27 cellular contexts compared by ENCODE assay signal in genomic region chr1:100552031-100552430, GRCh38. TPM values are rescaled to one million over a fixed set of nuclear protein-coding genes. Genes with fewer than 3 reads are reported as not detected.
DNase-seq lines count a peak whose midpoint lies in the region; ATAC-seq, FAIRE-seq and TF ChIP-seq lines count a peak whose summit lies in the region.
"Had no signal": no experiment of that assay in that cellular context is flagged by ENCODE, and none has a peak within 500 bp of the region (broad histone marks: within the 10 kb centered on the region; RNA-seq: fewer than 3 reads in every experiment).

No MANE protein-coding gene starts in this region.

- FAIRE-seq in K562 (lab: Jason Lieb, UNC) (no peak), GM19239 (lab: Jason Lieb, UNC) (no peak)
- FAIRE-seq: GM12891 had no signal

- TF ChIP-seq EP300 in K562 (IDR thresholded peaks at IDR 0.05; ENCODE audit: low read length) (no peak), SK-N-SH (IDR thresholded peaks at IDR 0.05; ENCODE audit: borderline replicate concordance in 1 of 2, low read depth in 1 of 2, low read length in 1 of 2) (no peak)

- no peak for TF ChIP-seq CTCF in K562 (IDR thresholded peaks at IDR 0.05 in 2 of 3, conservative IDR thresholded peaks at IDR 0.05 in 1 of 3; ENCODE audit: insufficient read depth in 2 of 3, low read depth in 1 of 3, low read length in 3 of 3)
- no peak for TF ChIP-seq CTCF in SK-N-SH (IDR thresholded peaks at IDR 0.05)

- H3K27me3 Mint-ChIP-seq in activated CD4-positive, alpha-beta T cell treated with anti-CD3 and anti-CD28 coated beads, Interleukin-2, amount 10 ng/mL, durations not matched to agents 24 days and 14 days = peaks cover 17% of the 10 kb centered on the region
- peaks cover 8% of the 10 kb centered on the region for H3K27me3 Mint-ChIP-seq in activated CD4-positive, alpha-beta memory T cell treated with anti-CD3 and anti-CD28 coated beads for 36 hours

- in situ Hi-C loops in GM23248 (cut with MboI) = no loop called here
- in situ Hi-C loops in K562 (cut with MboI) = no loop called here

- POLR2A ChIA-PET in K562 (lab: Yijun Ruan, JAX) (interaction anchor here (0.6 kb wide), 1 partner anchor 687 kb away, joined by 4 read pairs; no protein-coding TSS in a partner anchor), SK-N-SH (lab: Yijun Ruan, JAX) (no interaction called here)
- POLR2A ChIA-PET in activated CD4-positive, alpha-beta memory T cell treated with anti-CD3 and anti-CD28 coated beads for 36 hours (lab: Charles Lee) = no interaction called here

- peaks cover 25% of the 10 kb centered on the region for H3K9me3 Mint-ChIP-seq in activated CD4-positive, alpha-beta T cell treated with anti-CD3 and anti-CD28 coated beads, Interleukin-2, amount 10 ng/mL, durations not matched to agents 24 days and 14 days
- H3K9me3 Mint-ChIP-seq in activated CD4-positive, alpha-beta memory T cell treated with anti-CD3 and anti-CD28 coated beads for 36 hours = peaks cover 44% of the 10 kb centered on the region

- CTCF ChIA-PET in K562 (lab: Yijun Ruan, JAX; ENCODE audit: low intra/inter-chr PET ratio) (no interaction called here), SK-N-SH (lab: Yijun Ruan, JAX) (no interaction called here)
- CTCF ChIA-PET in activated CD4-positive, alpha-beta memory T cell treated with anti-CD3 and anti-CD28 coated beads for 36 hours (lab: Charles Lee) = no interaction called here

- H3K36me3 Mint-ChIP-seq in activated CD4-positive, alpha-beta T cell treated with anti-CD3 and anti-CD28 coated beads, Interleukin-2, amount 10 ng/mL, durations not matched to agents 24 days and 14 days (ENCODE audit: low read depth) = peaks cover 2% of the 10 kb centered on the region
- H3K36me3 Mint-ChIP-seq in activated CD4-positive, alpha-beta memory T cell treated with anti-CD3 and anti-CD28 coated beads for 36 hours = peaks cover 19% of the 10 kb centered on the region
- H3K36me3 Mint-ChIP-seq: CD14-positive monocyte; CD4-positive, CD25-positive, alpha-beta regulatory T cell had no signal

- H3K27me3 ChIP-seq in GM23248 (replicated peaks; ENCODE audit: insufficient read depth) (no peaks in the 10 kb centered on the region), K562 (ENCODE audit: control insufficient read depth in 2 of 2, insufficient read depth in 2 of 2, low read length in 2 of 2) (no peaks in the 10 kb centered on the region), SK-N-SH (ENCODE audit: insufficient read depth) (no peaks in the 10 kb centered on the region)
- H3K27me3 ChIP-seq: BE2C, BLaER1 had no signal

- H3K79me2 ChIP-seq in GM23248 (ENCODE audit: insufficient read depth) (no peaks in the 10 kb centered on the region), K562 (ENCODE audit: control insufficient read depth, insufficient read depth, low read length) (no peaks in the 10 kb centered on the region), SK-N-SH (ENCODE audit: insufficient read depth) (no peaks in the 10 kb centered on the region)

- H3K36me3 ChIP-seq in GM23248 (ENCODE audit: low read depth) (no peaks in the 10 kb centered on the region), K562 (ENCODE audit: control insufficient read depth, insufficient read depth, low read length) (no peaks in the 10 kb centered on the region), SK-N-SH (replicated peaks in 1 of 2; ENCODE audit: control insufficient read depth in 1 of 2, insufficient read depth in 2 of 2, low read length in 1 of 2) (no peaks in the 10 kb centered on the region)
- H3K36me3 ChIP-seq: BE2C, BLaER1 had no signal

- DNase-seq in activated CD4-positive, alpha-beta T cell treated with anti-CD3 and anti-CD28 coated beads, Interleukin-2, amount 10 ng/mL, durations not matched to agents 24 days and 14 days = peak; percentile 4
- no peak for DNase-seq in activated CD4-positive, alpha-beta T cell treated with anti-CD3 and anti-CD28 coated beads for 48 hours
- peak; percentile 15 for DNase-seq in GM23248
- DNase-seq in K562 (ENCODE audit: extremely low read depth in 1 of 4, low spot score in 3 of 4) = no peak
- no peak for DNase-seq in GM19239 (ENCODE audit: insufficient read length, low spot score)
- no peak for DNase-seq in activated CD4-positive, alpha-beta memory T cell treated with anti-CD3 and anti-CD28 coated beads for 36 hours
- no peak for DNase-seq in SK-N-SH
- DNase-seq: 8988T; ACHN; BE2C; C1 segment of cervical spinal cord; CD4-positive, alpha-beta memory T cell; CD4-positive, CD25-positive, alpha-beta regulatory T cell; CD8-positive, alpha-beta memory T cell; COR-L47; DMS 273 treated with DMSO at 0.1 percent for 48 hours; DMS153; DMS79; DND-41; EL; GF-D8 had no signal

- BruUV-seq in K562 (replicated peaks; lab: Mats Ljungman, UMichigan) = no TSS peak

- H3K9me1 ChIP-seq in K562 (ENCODE audit: control insufficient read depth, insufficient read depth, low read length) = no peaks in the 10 kb centered on the region

- H3K9ac ChIP-seq in GM23248 (no peak overlapping the region), K562 (ENCODE audit: insufficient read depth in 1 of 2, low read depth in 2 of 2, low read length in 2 of 2) (no peak overlapping the region), SK-N-SH (no peak overlapping the region)
- H3K9ac ChIP-seq: BLaER1 had no signal

- TF ChIP-seq RAD21 in K562 (CRISPR knock-in tag; conservative IDR thresholded peaks at IDR 0.05 in 1 of 2, IDR thresholded peaks at IDR 0.05 in 1 of 2) = no peak
- no peak for TF ChIP-seq RAD21 in SK-N-SH (IDR thresholded peaks at IDR 0.05; ENCODE audit: low read length)

- H3K4me2 ChIP-seq in GM23248 (ENCODE audit: unreplicated experiment) = no peak overlapping the region
- no peak overlapping the region for H3K4me2 ChIP-seq in K562 (ENCODE audit: insufficient read depth, low read length)
- no peak overlapping the region for H3K4me2 ChIP-seq in SK-N-SH
- H3K4me2 ChIP-seq: BLaER1 had no signal

- ATAC-seq in K562 = no peak

- intact Hi-C loops in activated CD4-positive, alpha-beta T cell treated with anti-CD3 and anti-CD28 coated beads, Interleukin-2, amount 10 ng/mL, durations not matched to agents 24 days and 14 days (cut with micrococcal nuclease) = no loop called here
- intact Hi-C loops in K562 (cut with micrococcal nuclease) = no loop called here
- intact Hi-C loops in activated CD4-positive, alpha-beta memory T cell treated with anti-CD3 and anti-CD28 coated beads for 36 hours (cut with micrococcal nuclease) = no loop called here

- H3K9me2 ChIP-seq in GM23248 (ENCODE audit: insufficient read depth) = no peaks in the 10 kb centered on the region
- H3K9me2 ChIP-seq in SK-N-SH = no peaks in the 10 kb centered on the region

- H3F3A ChIP-seq in GM23248 (ENCODE audit: insufficient read depth) = no peaks in the 10 kb centered on the region
- no peaks in the 10 kb centered on the region for H3F3A ChIP-seq in SK-N-SH (replicated peaks; ENCODE audit: insufficient read depth)

- H3K9me3 ChIP-seq in GM23248 (ENCODE audit: low read depth) (peaks cover 10% of the 10 kb centered on the region), K562 (replicated peaks; ENCODE audit: control insufficient read depth, insufficient read depth, low read depth, low read length) (0 out of 2 replicates have a peak, but pooled peaks cover 2% of the 10 kb centered on the region), SK-N-SH (peaks cover 3% of the 10 kb centered on the region; the same call in 1 of the 2 replicates)

- H3K4me3 ChIP-seq in GM23248 (no peak overlapping the region), K562 (no peak overlapping the region), SK-N-SH (ENCODE audit: low read depth in 2 of 2, low read length in 1 of 2) (no peak overlapping the region)
- H3K4me3 ChIP-seq: BLaER1 had no signal

- TF ChIP-seq POLR2A in K562 (conservative IDR thresholded peaks at IDR 0.05) = no peak

- H3K4me3 Mint-ChIP-seq in activated CD4-positive, alpha-beta T cell treated with anti-CD3 and anti-CD28 coated beads, Interleukin-2, amount 10 ng/mL, durations not matched to agents 24 days and 14 days = no peak overlapping the region
- no peak overlapping the region for H3K4me3 Mint-ChIP-seq in activated CD4-positive, alpha-beta memory T cell treated with anti-CD3 and anti-CD28 coated beads for 36 hours
- H3K4me3 Mint-ChIP-seq: CD14-positive monocyte; CD4-positive, alpha-beta memory T cell; CD4-positive, CD25-positive, alpha-beta regulatory T cell; CD8-positive, alpha-beta memory T cell had no signal

- 13 to 35% methylated on average over 2 of the region's 2 CpGs for WGBS in GM23248 (ENCODE audit: low coverage in 1 of 2, low lambda C conversion rate in 2 of 2, missing lambda C conversion rate in 2 of 2), 2 experiments
- WGBS in K562 (ENCODE audit: insufficient coverage, low coverage, missing lambda C conversion rate) = 0% methylated on average over 2 of the region's 2 CpGs
- WGBS in SK-N-SH (ENCODE audit: low lambda C conversion rate) = 4% methylated on average over 2 of the region's 2 CpGs

- H4K20me1 ChIP-seq in GM23248 (ENCODE audit: insufficient read depth) = no peaks in the 10 kb centered on the region
- no peaks in the 10 kb centered on the region for H4K20me1 ChIP-seq in K562 (replicated peaks; ENCODE audit: control insufficient read depth, insufficient read depth, low read length)
- no peaks in the 10 kb centered on the region for H4K20me1 ChIP-seq in SK-N-SH (ENCODE audit: insufficient read depth)
- H4K20me1 ChIP-seq: BLaER1 had no signal

- H3K27ac ChIP-seq in GM23248 = no peak overlapping the region
- H3K27ac ChIP-seq in K562 (ENCODE audit: extremely low read depth, low read depth, low read length) = no peak overlapping the region
- H3K27ac ChIP-seq in SK-N-SH (ENCODE audit: low read depth in 2 of 2, low read length in 1 of 2) = no peak overlapping the region
- H3K27ac ChIP-seq: BLaER1 had no signal

- no peaks in the 10 kb centered on the region for H3K4me1 Mint-ChIP-seq in activated CD4-positive, alpha-beta T cell treated with anti-CD3 and anti-CD28 coated beads, Interleukin-2, amount 10 ng/mL, durations not matched to agents 24 days and 14 days
- no peaks in the 10 kb centered on the region for H3K4me1 Mint-ChIP-seq in activated CD4-positive, alpha-beta memory T cell treated with anti-CD3 and anti-CD28 coated beads for 36 hours (ENCODE audit: low read depth)
- H3K4me1 Mint-ChIP-seq: CD14-positive monocyte; CD4-positive, alpha-beta memory T cell; CD4-positive, CD25-positive, alpha-beta regulatory T cell; CD8-positive, alpha-beta memory T cell had no signal

- H3K4me1 ChIP-seq in GM23248 (ENCODE audit: insufficient read depth) (no peaks in the 10 kb centered on the region), K562 (replicated peaks in 1 of 2; ENCODE audit: control insufficient read depth in 2 of 2, insufficient read depth in 2 of 2, low read length in 2 of 2) (no peaks in the 10 kb centered on the region), SK-N-SH (ENCODE audit: control insufficient read depth in 1 of 2, insufficient read depth in 2 of 2, low read depth in 1 of 2, low read length in 1 of 2) (no peaks in the 10 kb centered on the region)
- H3K4me1 ChIP-seq: BE2C, BLaER1 had no signal

- H2AFZ ChIP-seq in GM23248 = no peak overlapping the region
- H2AFZ ChIP-seq in K562 (ENCODE audit: low read depth, low read length) = no peak overlapping the region
- no peak overlapping the region for H2AFZ ChIP-seq in SK-N-SH (ENCODE audit: low read depth)

- H3K27ac Mint-ChIP-seq in activated CD4-positive, alpha-beta T cell treated with anti-CD3 and anti-CD28 coated beads, Interleukin-2, amount 10 ng/mL, durations not matched to agents 24 days and 14 days = no peak overlapping the region
- no peak overlapping the region for H3K27ac Mint-ChIP-seq in activated CD4-positive, alpha-beta memory T cell treated with anti-CD3 and anti-CD28 coated beads for 36 hours
- H3K27ac Mint-ChIP-seq: CD14-positive monocyte; CD4-positive, alpha-beta memory T cell; CD8-positive, alpha-beta memory T cell had no signal

RNA-seq across cellular contexts. Expression of gene GPR88, which starts 14.1 kb away (rescaled TPM):
- total RNA-seq in activated CD4-positive, alpha-beta T cell treated with anti-CD3 and anti-CD28 coated beads, Interleukin-2, amount 10 ng/mL, durations not matched to agents 24 days and 14 days = not detected in 2 replicates
- 0.13 and 0.22 TPM in 2 replicates for total RNA-seq in GM23248 (2014; rRNA removed; shearing (Covaris generic))
- polyA plus RNA-seq in GM23248 (2016; fragmentation: Nextera tagmentation; extraction: Ambion mirVana) = not detected in 2 replicates
- total RNA-seq in K562 (2011; cell fraction: chromatin; rRNA removed; ENCODE audit: low replicate concordance) = not detected in 2 replicates
- not detected in 2 replicates for total RNA-seq in K562 (2011; cell fraction: nucleolus; rRNA removed)
- total RNA-seq in K562 (2011; cell fraction: nucleoplasm; rRNA removed) = not detected in 2 replicates
- total RNA-seq in K562 (2014; rRNA removed) = not detected in 2 replicates
- not detected in 2 replicates for total RNA-seq in K562 (2014; rRNA removed; fragmentation: Illumina TruSeq; extraction: Trizol)
- not detected in 2 replicates for total RNA-seq in K562 (2015; rRNA removed; fragmentation: Illumina TruSeq; extraction: Trizol)
- total RNA-seq in K562 (2021) = not detected in 2 replicates
- polyA plus RNA-seq in K562 (2011; rRNA removed) = not detected in 2 replicates
- not detected in 2 replicates for polyA plus RNA-seq in K562 (2011; cell fraction: cytosol; rRNA removed)
- polyA plus RNA-seq in K562 (2011; cell fraction: nucleus; rRNA removed) = not detected in 2 replicates
- not detected in 2 replicates for polyA plus RNA-seq in K562 (2012)
- polyA plus RNA-seq in K562 (2014; fragmentation: Illumina TruSeq; extraction: Trizol) = not detected in 2 replicates
- polyA plus RNA-seq in K562 (2014; fragmentation: Nextera tagmentation; extraction: Ambion mirVana) = not detected
- not detected in 2 replicates for polyA plus RNA-seq in K562 (2014; rRNA removed)
- polyA minus RNA-seq in K562 (2011; rRNA and poly(A)+ RNA removed) = not detected in 2 replicates
- polyA minus RNA-seq in K562 (2011; cell fraction: cytosol; rRNA and poly(A)+ RNA removed) = not detected in 2 replicates
- polyA minus RNA-seq in K562 (2011; cell fraction: nucleus; rRNA and poly(A)+ RNA removed) = not detected in 2 replicates
- not detected for total RNA-seq in activated CD4-positive, alpha-beta memory T cell treated with anti-CD3 and anti-CD28 coated beads for 36 hours
- 0.03 TPM in 2 replicates for polyA plus RNA-seq in SK-N-SH (2012; rRNA removed)
- polyA plus RNA-seq in SK-N-SH (2012; cell fraction: cytosol; rRNA removed) = 0.05 and 0.07 TPM in 2 replicates
- 0.02 TPM in 1 of 2 replicates, not detected in the other for polyA plus RNA-seq in SK-N-SH (2012; cell fraction: nucleus; rRNA removed)
- total RNA-seq: A673; CD4-positive, CD25-positive, alpha-beta regulatory T cell; G401 had no signal
- polyA plus RNA-seq: AG04450; CD4-positive, alpha-beta memory T cell; CD4-positive, CD25-positive, alpha-beta regulatory T cell; CD8-positive, alpha-beta memory T cell had no signal

Comparison
In these comparisons a context has a peak if more than half of its experiments do, and no peak if none do; other contexts are left out.
1. DNase-seq: peak in activated CD4-positive, alpha-beta T cell treated with anti-CD3 and anti-CD28 coated beads, Interleukin-2, amount 10 ng/mL, durations not matched to agents 24 days and 14 days (single experiment) and GM23248 (single experiment); none in activated CD4-positive, alpha-beta T cell treated with anti-CD3 and anti-CD28 coated beads for 48 hours (single experiment), K562 (0 of 4), GM19239 (single experiment), activated CD4-positive, alpha-beta memory T cell treated with anti-CD3 and anti-CD28 coated beads for 36 hours (single experiment) and SK-N-SH (single experiment).